ENCODE assay signal across 18 cellular contexts in genomic region chr5:113325054-113325453, GRCh38.
"Had no signal": no experiment of that assay in that cellular context is flagged by ENCODE, and none has a peak within 500 bp of the region (broad histone marks: within the 10 kb centered on the region; RNA-seq: fewer than 3 reads in every experiment).

No MANE protein-coding gene starts in this region.

- H3K27ac Mint-ChIP-seq: activated naive CD4-positive, alpha-beta T cell treated with anti-CD3 and anti-CD28 coated beads, Interleukin-2, amount 50 U/mL, for 24 hours; activated T-cell treated with anti-CD3 and anti-CD28 coated beads, Interleukin-2, amount 50 U/mL, for 72 hours; memory B cell; stimulated activated naive B cell treated with anti-CD40 and anti-IgM and Interleukin-4, amounts not matched to agents 10 μg/mL and 1 μg/mL and 100 μg/mL, for 72 hours had no signal

- H3K9me3 Mint-ChIP-seq: activated naive CD4-positive, alpha-beta T cell treated with anti-CD3 and anti-CD28 coated beads, Interleukin-2, amount 50 U/mL, for 24 hours; activated T-cell treated with anti-CD3 and anti-CD28 coated beads, Interleukin-2, amount 50 U/mL, for 72 hours; memory B cell; naive thymus-derived CD8-positive, alpha-beta T cell; stimulated activated naive B cell treated with anti-CD40 and anti-IgM and Interleukin-4, amounts not matched to agents 10 μg/mL and 1 μg/mL and 100 μg/mL, for 72 hours had no signal

- H3K9me3 ChIP-seq: ovary, spleen, thoracic aorta, upper lobe of left lung had no signal

- DNase-seq: activated CD4-positive, alpha-beta T cell treated with anti-CD3 and anti-CD28 coated beads, Interleukin-2, amount 50 U/mL, for 1 hour; activated CD8-positive, alpha-beta memory T cell treated with anti-CD3 and anti-CD28 coated beads, Interleukin-2, amount 50 U/mL, for 48 hours; activated effector memory CD4-positive, alpha-beta T cell treated with anti-CD3 and anti-CD28 coated beads, Interleukin-2, amount 50 U/mL, for 16 hours; activated T-cell treated with anti-CD3 and anti-CD28 coated beads, Interleukin-2, amount 50 U/mL, for 72 hours; effector CD8-positive, alpha-beta T cell; foreskin fibroblast; hippocampal formation; left ventricle myocardium superior; naive thymus-derived CD8-positive, alpha-beta T cell; ovary; spleen; stimulated activated naive B cell treated with anti-CD40 and anti-IgM and Interleukin-4, amounts not matched to agents 10 μg/mL and 1 μg/mL and 100 μg/mL, for 72 hours; T1000; upper lobe of left lung had no signal

- H3K27me3 ChIP-seq: ovary, spleen, upper lobe of left lung had no signal

- H3K36me3 ChIP-seq: ovary, spleen, thoracic aorta, upper lobe of left lung had no signal

- ATAC-seq: activated T-cell treated with anti-CD3 and anti-CD28 coated beads, Interleukin-2, amount 50 U/mL, for 72 hours; left ventricle myocardium superior; naive thymus-derived CD8-positive, alpha-beta T cell; stimulated activated naive B cell treated with anti-CD40 and anti-IgM and Interleukin-4, amounts not matched to agents 10 μg/mL and 1 μg/mL and 100 μg/mL, for 72 hours had no signal

- FAIRE-seq: islet of Langerhans had no signal

- H3K36me3 Mint-ChIP-seq: activated naive CD4-positive, alpha-beta T cell treated with anti-CD3 and anti-CD28 coated beads, Interleukin-2, amount 50 U/mL, for 24 hours; memory B cell; naive thymus-derived CD8-positive, alpha-beta T cell; stimulated activated naive B cell treated with anti-CD40 and anti-IgM and Interleukin-4, amounts not matched to agents 10 μg/mL and 1 μg/mL and 100 μg/mL, for 72 hours had no signal

- H3K4me3 Mint-ChIP-seq: activated naive CD4-positive, alpha-beta T cell treated with anti-CD3 and anti-CD28 coated beads, Interleukin-2, amount 50 U/mL, for 24 hours; activated T-cell treated with anti-CD3 and anti-CD28 coated beads, Interleukin-2, amount 50 U/mL, for 72 hours; memory B cell; naive thymus-derived CD8-positive, alpha-beta T cell; stimulated activated naive B cell treated with anti-CD40 and anti-IgM and Interleukin-4, amounts not matched to agents 10 μg/mL and 1 μg/mL and 100 μg/mL, for 72 hours had no signal

- H3K4me1 Mint-ChIP-seq: memory B cell; stimulated activated naive B cell treated with anti-CD40 and anti-IgM and Interleukin-4, amounts not matched to agents 10 μg/mL and 1 μg/mL and 100 μg/mL, for 72 hours had no signal

- H3K4me3 ChIP-seq: ovary, spleen, thoracic aorta, upper lobe of left lung had no signal

- H3K27ac ChIP-seq: ovary, spleen, thoracic aorta, upper lobe of left lung had no signal

- H3K27me3 Mint-ChIP-seq: activated naive CD4-positive, alpha-beta T cell treated with anti-CD3 and anti-CD28 coated beads, Interleukin-2, amount 50 U/mL, for 24 hours had no signal
